ENCODE assay signal across 19 cellular contexts in the genomic region with DNA sequence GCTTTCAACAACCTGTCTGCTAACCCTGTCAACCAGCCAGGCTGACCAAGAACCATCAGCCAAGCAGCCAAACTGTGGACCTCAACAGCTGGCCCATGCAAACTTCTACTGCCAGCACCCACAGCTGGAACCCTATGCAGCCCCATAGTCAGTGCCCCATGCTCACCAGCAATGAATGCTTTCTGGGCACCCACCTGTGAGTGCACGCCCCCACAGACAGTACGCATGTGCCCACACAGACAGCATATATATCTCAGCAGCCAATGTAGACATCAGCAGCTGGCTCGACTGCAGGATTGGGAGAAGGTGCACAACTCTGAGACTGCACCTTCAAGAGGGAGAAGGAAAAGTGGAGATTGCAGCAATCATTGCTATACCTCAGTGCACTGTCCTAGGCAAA.
DNase-seq lines count a peak whose midpoint lies in the region; ATAC-seq and TF ChIP-seq lines count a peak whose summit lies in the region.
"Had no signal": no experiment of that assay in that cellular context is flagged by ENCODE, and none has a peak within 500 bp of the region (broad histone marks: within the 10 kb centered on the region; RNA-seq: fewer than 3 reads in every experiment).

No MANE protein-coding gene starts in this region.

- H3K9me3 Mint-ChIP-seq in neural progenitor cell: no peaks in the 10 kb centered on the region
- peaks cover 6% of the 10 kb centered on the region for H3K9me3 Mint-ChIP-seq in stimulated activated effector memory CD8-positive, alpha-beta T cell treated with anti-CD3 and anti-CD28 coated beads, Interleukin-12 subunit alpha, Interleukin-12 subunit beta, amount 100 ng/mL, for 72 hours
- no peaks in the 10 kb centered on the region for H3K9me3 Mint-ChIP-seq in mesothelial cell of epicardium

- H3K27ac Mint-ChIP-seq in neural progenitor cell (peak overlapping the region; percentile 35), mesothelial cell of epicardium (no peak overlapping the region)
- H3K27ac Mint-ChIP-seq in stimulated activated effector memory CD8-positive, alpha-beta T cell treated with anti-CD3 and anti-CD28 coated beads, Interleukin-12 subunit alpha, Interleukin-12 subunit beta, amount 100 ng/mL, for 72 hours: no peak overlapping the region
- H3K27ac Mint-ChIP-seq: B cell; CD4-positive, CD25-positive, alpha-beta regulatory T cell; CD8-positive, alpha-beta T cell had no signal

- no peaks in the 10 kb centered on the region for H3K79me2 ChIP-seq in neural progenitor cell (ENCODE audit: low read depth)

- TF ChIP-seq CTCF in neural progenitor cell (IDR thresholded peaks at IDR 0.05) (no peak), mesothelial cell of epicardium (IDR thresholded peaks at IDR 0.05; ENCODE audit: unreplicated experiment) (no peak)

- H3K4me2 ChIP-seq in neural progenitor cell: no peak overlapping the region
- H3K4me2 ChIP-seq: BLaER1 had no signal

- peak; percentile 39 for ATAC-seq in stimulated activated effector memory CD8-positive, alpha-beta T cell treated with anti-CD3 and anti-CD28 coated beads, Interleukin-12 subunit alpha, Interleukin-12 subunit beta, amount 100 ng/mL, for 72 hours
- ATAC-seq: CD8-positive, alpha-beta T cell had no signal

- DNase-seq in activated effector memory CD4-positive, alpha-beta T cell treated with anti-CD3 and anti-CD28 coated beads, Interleukin-2, amount 50 U/mL, for 16 hours: peak; percentile 53
- DNase-seq in activated effector memory CD4-positive, alpha-beta T cell treated with Interleukin-2 at 50 U/mL for 16 hours: no peak
- no peak for DNase-seq in neural progenitor cell (ENCODE audit: low spot score)
- DNase-seq in stimulated activated effector memory CD8-positive, alpha-beta T cell treated with anti-CD3 and anti-CD28 coated beads, Interleukin-12 subunit alpha, Interleukin-12 subunit beta, amount 100 ng/mL, for 72 hours (ENCODE audit: low spot score in 2 of 2): no peak
- no peak for DNase-seq in mesothelial cell of epicardium (ENCODE audit: low spot score in 2 of 2, unreplicated experiment in 2 of 2)
- DNase-seq in activated CD8-positive, alpha-beta memory T cell treated with anti-CD3 and anti-CD28 coated beads, Interleukin-2, amount 50 U/mL, for 48 hours: no peak
- no peak for DNase-seq in NCI-H2081 treated with DMSO at 0.1 percent for 48 hours (lab: John Stamatoyannopoulos, UW)
- DNase-seq: Caco-2; CD4-positive, CD25-positive, alpha-beta regulatory T cell; CD8-positive, alpha-beta T cell; DMS153; DND-41; GM23248; H7; HCEC 1CT had no signal

- H3K4me1 Mint-ChIP-seq in neural progenitor cell: no peaks in the 10 kb centered on the region
- no peaks in the 10 kb centered on the region for H3K4me1 Mint-ChIP-seq in stimulated activated effector memory CD8-positive, alpha-beta T cell treated with anti-CD3 and anti-CD28 coated beads, Interleukin-12 subunit alpha, Interleukin-12 subunit beta, amount 100 ng/mL, for 72 hours
- H3K4me1 Mint-ChIP-seq in mesothelial cell of epicardium: peaks cover 2% of the 10 kb centered on the region
- H3K4me1 Mint-ChIP-seq: B cell; CD4-positive, CD25-positive, alpha-beta regulatory T cell had no signal

- H3K9ac ChIP-seq in neural progenitor cell: no peak overlapping the region
- H3K9ac ChIP-seq: BLaER1, GM23248 had no signal

- H3K36me3 Mint-ChIP-seq in neural progenitor cell: no peaks in the 10 kb centered on the region
- H3K36me3 Mint-ChIP-seq in stimulated activated effector memory CD8-positive, alpha-beta T cell treated with anti-CD3 and anti-CD28 coated beads, Interleukin-12 subunit alpha, Interleukin-12 subunit beta, amount 100 ng/mL, for 72 hours: no peaks in the 10 kb centered on the region
- H3K36me3 Mint-ChIP-seq in mesothelial cell of epicardium: no peaks in the 10 kb centered on the region
- H3K36me3 Mint-ChIP-seq: CD4-positive, CD25-positive, alpha-beta regulatory T cell; CD8-positive, alpha-beta T cell had no signal

- H4K20me1 ChIP-seq in neural progenitor cell (ENCODE audit: low read depth): no peaks in the 10 kb centered on the region
- H4K20me1 ChIP-seq: BLaER1 had no signal

- no peaks in the 10 kb centered on the region for H3K4me1 ChIP-seq in neural progenitor cell
- H3K4me1 ChIP-seq: BLaER1, Caco-2 had no signal

- H3K4me3 ChIP-seq in neural progenitor cell: no peak overlapping the region
- H3K4me3 ChIP-seq: BLaER1, GM23248 had no signal

- H3K4me3 Mint-ChIP-seq in neural progenitor cell: no peak overlapping the region
- H3K4me3 Mint-ChIP-seq in stimulated activated effector memory CD8-positive, alpha-beta T cell treated with anti-CD3 and anti-CD28 coated beads, Interleukin-12 subunit alpha, Interleukin-12 subunit beta, amount 100 ng/mL, for 72 hours: no peak overlapping the region
- H3K4me3 Mint-ChIP-seq in mesothelial cell of epicardium: no peak overlapping the region
- H3K4me3 Mint-ChIP-seq: B cell; CD4-positive, CD25-positive, alpha-beta regulatory T cell; CD8-positive, alpha-beta T cell had no signal

- H2AFZ ChIP-seq in neural progenitor cell (replicated peaks): no peak overlapping the region
- H2AFZ ChIP-seq: GM23248 had no signal

- no peaks in the 10 kb centered on the region for H3K27me3 Mint-ChIP-seq in neural progenitor cell (ENCODE audit: insufficient read depth, low read depth)
- no peaks in the 10 kb centered on the region for H3K27me3 Mint-ChIP-seq in mesothelial cell of epicardium (ENCODE audit: low read depth)
- H3K27me3 Mint-ChIP-seq: B cell; CD4-positive, CD25-positive, alpha-beta regulatory T cell had no signal

- no peaks in the 10 kb centered on the region for H3K36me3 ChIP-seq in neural progenitor cell
- H3K36me3 ChIP-seq: BLaER1 had no signal

- no peaks in the 10 kb centered on the region for H3K9me3 ChIP-seq in neural progenitor cell (ENCODE audit: low read depth)
- H3K9me3 ChIP-seq: BLaER1 had no signal

- H3F3A ChIP-seq in neural progenitor cell (ENCODE audit: low read depth): no peaks in the 10 kb centered on the region

- no peak overlapping the region for H3K27ac ChIP-seq in neural progenitor cell
- H3K27ac ChIP-seq: 22Rv1, BLaER1, C4-2B, GM23248 had no signal

- H3K27me3 ChIP-seq in neural progenitor cell: no peaks in the 10 kb centered on the region
- H3K27me3 ChIP-seq: BLaER1 had no signal
